Comparison of ENCODE assay signal across 1 cellular context in the genomic region with DNA sequence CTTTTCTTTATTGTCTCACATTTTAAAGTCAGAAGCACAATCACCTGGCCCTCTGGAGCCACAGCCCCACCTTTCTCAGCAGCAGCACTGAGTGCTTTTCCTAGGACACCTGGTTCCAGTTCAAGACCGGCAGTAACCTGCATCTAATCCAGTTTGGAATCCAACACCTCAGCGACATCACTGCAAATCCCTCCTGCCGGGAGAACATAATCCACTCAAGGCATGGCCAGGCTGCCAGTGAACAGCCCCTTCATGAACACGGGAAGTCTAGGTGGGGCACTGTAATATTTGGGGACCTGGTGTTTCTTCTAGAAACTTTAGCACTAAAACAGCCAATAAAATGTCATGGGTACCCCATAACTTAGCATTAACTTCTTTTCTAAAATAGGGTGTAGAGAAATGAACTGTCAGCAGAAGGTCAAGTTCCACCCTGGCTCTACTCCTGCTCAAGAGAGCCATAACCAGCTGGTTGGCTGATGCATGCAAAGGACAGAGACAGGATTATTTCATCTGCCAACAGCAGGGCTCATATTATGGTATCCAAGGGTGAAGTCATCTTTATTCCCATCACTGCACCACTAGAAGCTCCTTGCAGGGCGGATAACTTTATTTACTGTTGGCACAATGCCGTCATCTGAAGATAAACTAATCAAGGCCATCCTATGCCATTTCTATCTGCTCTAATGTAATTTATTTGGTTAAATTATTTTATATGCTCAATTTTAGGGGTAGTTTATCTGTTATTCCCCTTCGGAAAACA.
TF ChIP-seq lines count a peak whose summit lies in the region.

No MANE protein-coding gene starts in this region.

TF ChIP-seq in WTC11, 78 proteins besides CTCF, POLR2A, EP300 and RAD21 (continued from another document):
- TF ChIP-seq, protein P1, sequence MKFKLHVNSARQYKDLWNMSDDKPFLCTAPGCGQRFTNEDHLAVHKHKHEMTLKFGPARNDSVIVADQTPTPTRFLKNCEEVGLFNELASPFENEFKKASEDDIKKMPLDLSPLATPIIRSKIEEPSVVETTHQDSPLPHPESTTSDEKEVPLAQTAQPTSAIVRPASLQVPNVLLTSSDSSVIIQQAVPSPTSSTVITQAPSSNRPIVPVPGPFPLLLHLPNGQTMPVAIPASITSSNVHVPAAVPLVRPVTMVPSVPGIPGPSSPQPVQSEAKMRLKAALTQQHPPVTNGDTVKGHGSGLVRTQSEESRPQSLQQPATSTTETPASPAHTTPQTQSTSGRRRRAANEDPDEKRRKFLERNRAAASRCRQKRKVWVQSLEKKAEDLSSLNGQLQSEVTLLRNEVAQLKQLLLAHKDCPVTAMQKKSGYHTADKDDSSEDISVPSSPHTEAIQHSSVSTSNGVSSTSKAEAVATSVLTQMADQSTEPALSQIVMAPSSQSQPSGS (CRISPR knock-in tag; IDR thresholded peaks at IDR 0.05; ENCODE audit: borderline replicate concordance, low read depth), result no peak
- TF ChIP-seq SOX15 (CRISPR knock-in tag; IDR thresholded peaks at IDR 0.05) (no peak), ELF4 (CRISPR knock-in tag; IDR thresholded peaks at IDR 0.05; ENCODE audit: low read depth) (no peak), ZNF232 (CRISPR knock-in tag; IDR thresholded peaks at IDR 0.05) (no peak)
- TF ChIP-seq, protein P2, sequence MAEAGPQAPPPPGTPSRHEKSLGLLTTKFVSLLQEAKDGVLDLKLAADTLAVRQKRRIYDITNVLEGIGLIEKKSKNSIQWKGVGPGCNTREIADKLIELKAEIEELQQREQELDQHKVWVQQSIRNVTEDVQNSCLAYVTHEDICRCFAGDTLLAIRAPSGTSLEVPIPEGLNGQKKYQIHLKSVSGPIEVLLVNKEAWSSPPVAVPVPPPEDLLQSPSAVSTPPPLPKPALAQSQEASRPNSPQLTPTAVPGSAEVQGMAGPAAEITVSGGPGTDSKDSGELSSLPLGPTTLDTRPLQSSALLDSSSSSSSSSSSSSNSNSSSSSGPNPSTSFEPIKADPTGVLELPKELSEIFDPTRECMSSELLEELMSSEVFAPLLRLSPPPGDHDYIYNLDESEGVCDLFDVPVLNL (CRISPR knock-in tag; IDR thresholded peaks at IDR 0.05; ENCODE audit: borderline replicate concordance, low read depth), result no peak
TF ChIP-seq in WTC11: peak in this region for 0.
